Comparison of ENCODE assay signal across 31 cellular contexts in genomic region chr4:100516225-100516624, GRCh38. TPM values are rescaled to one million over a fixed set of nuclear protein-coding genes. Genes with fewer than 3 reads are reported as not detected.
DNase-seq lines count a peak whose midpoint lies in the region; ATAC-seq and TF ChIP-seq lines count a peak whose summit lies in the region.
"Had no signal": no experiment of that assay in that cellular context is flagged by ENCODE, and none has a peak within 500 bp of the region (broad histone marks: within the 10 kb centered on the region; RNA-seq: fewer than 3 reads in every experiment).

No MANE protein-coding gene starts in this region.

- H3K9me3 ChIP-seq in heart left ventricle = no peaks in the 10 kb centered on the region
- H3K9me3 ChIP-seq in upper lobe of left lung = no peaks in the 10 kb centered on the region
- H3K9me3 ChIP-seq: MG63 had no signal

- H3K4me3 ChIP-seq in heart left ventricle = peak overlapping the region; percentile 0 to 65 (median 52)
- H3K4me3 ChIP-seq in upper lobe of left lung = peak overlapping the region in 3 of 4 donors; percentile 19 to 41 (median 34)
- H3K4me3 ChIP-seq: MG63 had no signal

- DNase-seq in heart left ventricle = no peak
- no peak for DNase-seq in left ventricle myocardium superior
- DNase-seq in endothelial cell (ENCODE audit: low spot score) = no peak
- DNase-seq in upper lobe of left lung = no peak
- no peak for DNase-seq in activated CD8-positive, alpha-beta memory T cell treated with anti-CD3 and anti-CD28 coated beads, Interleukin-2, amount 10 ng/mL, durations not matched to agents 7 days and 5 days
- DNase-seq in superior temporal gyrus (ENCODE audit: extremely low spot score) = no peak
- DNase-seq: activated CD4-positive, CD25-positive, alpha-beta regulatory T cell; activated gamma-delta T cell treated with Interleukin-2 at 50 U/mL for 16 hours; activated naive CD8-positive, alpha-beta T cell treated with anti-CD3 and anti-CD28 coated beads, Interleukin-2, amount 50 U/mL, for 24 hours; activated T-cell treated with anti-CD3 and anti-CD28 coated beads, Interleukin-2, amount 50 U/mL, for 48 hours; AML-193; CD4-positive, alpha-beta T cell; cerebellar nuclear complex; DMS79 treated with DMSO at 0.1 percent for 48 hours; GDM1; HCEC 1CT; MG63; NCI-H1105 treated with DMSO at 0.1 percent for 48 hours; NCI-H2029 treated with DMSO at 0.1 percent for 48 hours; NCI-H524 treated with DMSO at 0.1 percent for 48 hours; OCI-M1; stimulated activated CD4-positive, alpha-beta T cell treated with anti-CD3 and anti-CD28 coated beads, Interleukin-4, amount 100 ng/mL, for 24 hours; T-helper 17 cell had no signal

- no peak for ATAC-seq in heart left ventricle
- no peak for ATAC-seq in left ventricle myocardium superior
- no peak for ATAC-seq in upper lobe of left lung (ENCODE audit: low FRiP score in 2 of 2)
- no peak for ATAC-seq in activated CD8-positive, alpha-beta memory T cell treated with anti-CD3 and anti-CD28 coated beads, Interleukin-2, amount 10 ng/mL, durations not matched to agents 7 days and 5 days
- ATAC-seq in HG03025 (IDR thresholded peaks at IDR 0.05; ENCODE audit: low FRiP score, unreplicated experiment) = no peak
- ATAC-seq: activated naive CD8-positive, alpha-beta T cell treated with anti-CD3 and anti-CD28 coated beads, Interleukin-2, amount 50 U/mL, for 24 hours; T-helper 17 cell had no signal

- no peak for TF ChIP-seq EP300 in upper lobe of left lung (IDR thresholded peaks at IDR 0.05)

- no peaks in the 10 kb centered on the region for H3K27me3 Mint-ChIP-seq in endothelial cell (ENCODE audit: unreplicated experiment)
- no peaks in the 10 kb centered on the region for H3K27me3 Mint-ChIP-seq in nephron (ENCODE audit: low read depth)
- peaks cover 41% of the 10 kb centered on the region for H3K27me3 Mint-ChIP-seq in activated CD8-positive, alpha-beta memory T cell treated with anti-CD3 and anti-CD28 coated beads, Interleukin-2, amount 10 ng/mL, durations not matched to agents 7 days and 5 days

- no peaks in the 10 kb centered on the region for H3K36me3 Mint-ChIP-seq in endothelial cell (ENCODE audit: low read depth, unreplicated experiment)
- no peaks in the 10 kb centered on the region for H3K36me3 Mint-ChIP-seq in nephron (ENCODE audit: low read depth)
- H3K36me3 Mint-ChIP-seq in activated CD8-positive, alpha-beta memory T cell treated with anti-CD3 and anti-CD28 coated beads, Interleukin-2, amount 10 ng/mL, durations not matched to agents 7 days and 5 days = no peaks in the 10 kb centered on the region
- H3K36me3 Mint-ChIP-seq: memory B cell had no signal

- intact Hi-C loops in heart left ventricle (cut with DNase I) (loop anchor here in 6 of 10 donors (5.0 to 10.0 kb wide), 6 partner anchors 94 to 221 kb away; no protein-coding TSS in a partner anchor), left ventricle myocardium superior (cut with micrococcal nuclease) (no loop called here)

- TF ChIP-seq CTCF in heart left ventricle (IDR thresholded peaks at IDR 0.05) = no peak
- no peak for TF ChIP-seq CTCF in endothelial cell (IDR thresholded peaks at IDR 0.05; ENCODE audit: unreplicated experiment)
- TF ChIP-seq CTCF in nephron (IDR thresholded peaks at IDR 0.05; ENCODE audit: unreplicated experiment in 3 of 3) = no peak
- no peak for TF ChIP-seq CTCF in upper lobe of left lung (IDR thresholded peaks at IDR 0.05)

- CTCF ChIA-PET in activated CD8-positive, alpha-beta memory T cell treated with anti-CD3 and anti-CD28 coated beads, Interleukin-2, amount 10 ng/mL, durations not matched to agents 7 days and 5 days (lab: Charles Lee) = no interaction called here

- H3K4me1 Mint-ChIP-seq in endothelial cell (ENCODE audit: unreplicated experiment) = peaks cover 45% of the 10 kb centered on the region
- peaks cover 29% of the 10 kb centered on the region for H3K4me1 Mint-ChIP-seq in nephron
- no peaks in the 10 kb centered on the region for H3K4me1 Mint-ChIP-seq in activated CD8-positive, alpha-beta memory T cell treated with anti-CD3 and anti-CD28 coated beads, Interleukin-2, amount 10 ng/mL, durations not matched to agents 7 days and 5 days
- H3K4me1 Mint-ChIP-seq: activated naive CD8-positive, alpha-beta T cell treated with anti-CD3 and anti-CD28 coated beads, Interleukin-2, amount 50 U/mL, for 24 hours; memory B cell; T-helper 17 cell had no signal

- H3K27me3 ChIP-seq in heart left ventricle (no peaks in the 10 kb centered on the region), upper lobe of left lung (no peaks in the 10 kb centered on the region)
- H3K27me3 ChIP-seq: MG63 had no signal

- H3K4me3 Mint-ChIP-seq in endothelial cell (ENCODE audit: unreplicated experiment) (peak overlapping the region; percentile 85), nephron (peak overlapping the region; percentile 67 to 80 (median 80))
- no peak overlapping the region for H3K4me3 Mint-ChIP-seq in activated CD8-positive, alpha-beta memory T cell treated with anti-CD3 and anti-CD28 coated beads, Interleukin-2, amount 10 ng/mL, durations not matched to agents 7 days and 5 days
- H3K4me3 Mint-ChIP-seq: activated naive CD8-positive, alpha-beta T cell treated with anti-CD3 and anti-CD28 coated beads, Interleukin-2, amount 50 U/mL, for 24 hours; CD4-positive, alpha-beta T cell; memory B cell; neural crest cell; T-helper 17 cell had no signal

- H3K27ac Mint-ChIP-seq in endothelial cell (ENCODE audit: unreplicated experiment) (peak overlapping the region; percentile 74), nephron (peak overlapping the region; percentile 70 to 78 (median 72))
- no peak overlapping the region for H3K27ac Mint-ChIP-seq in activated CD8-positive, alpha-beta memory T cell treated with anti-CD3 and anti-CD28 coated beads, Interleukin-2, amount 10 ng/mL, durations not matched to agents 7 days and 5 days
- H3K27ac Mint-ChIP-seq: activated naive CD8-positive, alpha-beta T cell treated with anti-CD3 and anti-CD28 coated beads, Interleukin-2, amount 50 U/mL, for 24 hours; CD4-positive, alpha-beta T cell; memory B cell; T-helper 17 cell had no signal

- peak overlapping the region; percentile 28 to 87 (median 77) for H3K27ac ChIP-seq in heart left ventricle
- H3K27ac ChIP-seq in upper lobe of left lung = peak overlapping the region; percentile 16 to 63 (median 50)
- H3K27ac ChIP-seq: KMS-11, RWPE1 had no signal

- H3K4me1 ChIP-seq in heart left ventricle (peaks cover 0 to 16% (median 2%) of the 10 kb centered on the region in 12 donors), upper lobe of left lung (no peaks in the 10 kb centered on the region)

- H3K9me3 Mint-ChIP-seq in endothelial cell (ENCODE audit: unreplicated experiment) (no peaks in the 10 kb centered on the region), nephron (no peaks in the 10 kb centered on the region)
- no peaks in the 10 kb centered on the region for H3K9me3 Mint-ChIP-seq in activated CD8-positive, alpha-beta memory T cell treated with anti-CD3 and anti-CD28 coated beads, Interleukin-2, amount 10 ng/mL, durations not matched to agents 7 days and 5 days (ENCODE audit: low read depth)
- H3K9me3 Mint-ChIP-seq: activated naive CD8-positive, alpha-beta T cell treated with anti-CD3 and anti-CD28 coated beads, Interleukin-2, amount 50 U/mL, for 24 hours; CD4-positive, alpha-beta T cell; memory B cell; neural crest cell had no signal

- no peaks in the 10 kb centered on the region for H3K36me3 ChIP-seq in heart left ventricle
- H3K36me3 ChIP-seq in upper lobe of left lung = no peaks in the 10 kb centered on the region
- H3K36me3 ChIP-seq: MG63 had no signal

- WGBS in heart left ventricle, 4 donors = 52 to 70% (median 60%) methylated on average over 7 of the region's 7 CpGs
- WGBS in upper lobe of left lung, 2 donors = 38 to 67% methylated on average over 7 of the region's 7 CpGs

- TF ChIP-seq POLR2A in heart left ventricle (IDR thresholded peaks at IDR 0.05) (no peak), upper lobe of left lung (IDR thresholded peaks at IDR 0.05) (no peak)

RNA-seq across cellular contexts. Expression of gene EMCN, which starts 1.6 kb away (rescaled TPM):
- total RNA-seq in heart left ventricle (10 to 100 TPM; 21.3 to 52.6 (median 31.5) TPM), left ventricle myocardium superior (39.6 TPM), endothelial cell (ENCODE audit: unreplicated experiment) (70.4 TPM), upper lobe of left lung (10 to 100 TPM; 14.7 to 49.6 (median 36.4) TPM)
- polyA plus RNA-seq in heart left ventricle = 10 to 100 TPM; 14.9 to 15.3 TPM
- not detected for total RNA-seq in activated CD8-positive, alpha-beta memory T cell treated with anti-CD3 and anti-CD28 coated beads, Interleukin-2, amount 10 ng/mL, durations not matched to agents 7 days and 5 days
- total RNA-seq: A172; CD4-positive, alpha-beta T cell; neural crest cell; T-helper 17 cell had no signal
- polyA plus RNA-seq: keratinocyte had no signal

Comparison
In these comparisons a context has a peak if more than half of its experiments do, and no peak if none do; other contexts are left out.
1. RNA of gene EMCN, which starts 1.6 kb away (total RNA-seq): 70.4 TPM in endothelial cell (single experiment), 39.6 TPM in left ventricle myocardium superior (single experiment), 14.7 to 49.6 TPM in upper lobe of left lung and 21.3 to 52.6 TPM in heart left ventricle; not detected in activated CD8-positive, alpha-beta memory T cell treated with anti-CD3 and anti-CD28 coated beads, Interleukin-2, amount 10 ng/mL, durations not matched to agents 7 days and 5 days; every median in the first group is over 10 times any median in the second.